Comparison of ENCODE assay signal across 1 cellular context in genomic region chr11:63974259-63975143, GRCh38.
A peak's percentile ranks its signal among the peaks of the same experiment; 100 is the strongest.
TF ChIP-seq lines count a peak whose summit lies in the region.

Gene COX8A (plus strand): TSS chr11:63974620. CDS start chr11:63974681, 61 bp downstream.

TF ChIP-seq in K562, 482 proteins besides CTCF, POLR2A, EP300 and RAD21 (continued from another document and continues in another):
- TF ChIP-seq ZMIZ1 (IDR thresholded peaks at IDR 0.05; ENCODE audit: low read depth in 2 of 2, low read length in 2 of 2) = peak in 1 of 2 experiments; percentile 19; a peak in 1 of 4 replicates
- TF ChIP-seq ZBTB40 (IDR thresholded peaks at IDR 0.05) = peak; percentile 95
- TF ChIP-seq ZBTB40 (CRISPR knock-in tag; IDR thresholded peaks at IDR 0.05) = no peak
- 0 out of 2 replicates have a peak, but pooled peaks have one; percentile 36 for TF ChIP-seq XRCC5 (IDR thresholded peaks at IDR 0.05; ENCODE audit: low read depth, low read length)
- TF ChIP-seq DIDO1 (tag; IDR thresholded peaks at IDR 0.05; ENCODE audit: low read depth) = no peak
- no peak for TF ChIP-seq ZNF124 (CRISPR knock-in tag; IDR thresholded peaks at IDR 0.05)
- no peak for TF ChIP-seq ZNF696 (CRISPR knock-in tag; conservative IDR thresholded peaks at IDR 0.05)
- no peak for TF ChIP-seq SAP30 (IDR thresholded peaks at IDR 0.05; ENCODE audit: borderline replicate concordance, insufficient read depth, low read depth, low read length, poor library complexity, severe bottlenecking)
- TF ChIP-seq GTF2F1 (IDR thresholded peaks at IDR 0.05; ENCODE audit: low read depth, low read length) = no peak; the same call in 1 of the 2 replicates
- no peak for TF ChIP-seq ZNF143 (CRISPR knock-in tag; IDR thresholded peaks at IDR 0.05)
- TF ChIP-seq HMGXB4 (CRISPR knock-in tag; IDR thresholded peaks at IDR 0.05) = peak; percentile 76
- TF ChIP-seq ZFP36 (IDR thresholded peaks at IDR 0.05; ENCODE audit: low read depth, low read length, partially characterized antibody) = peak; percentile 52
- TF ChIP-seq ARID3A (IDR thresholded peaks at IDR 0.05; ENCODE audit: borderline replicate concordance, low read depth, low read length) = no peak
- 0 out of 2 replicates have a peak, but pooled peaks have one; percentile 51 for TF ChIP-seq ZSCAN32 (CRISPR knock-in tag; IDR thresholded peaks at IDR 0.05)
- TF ChIP-seq IRF9 (tag; IDR thresholded peaks at IDR 0.05) = peak; percentile 43; the same call in 1 of the 2 replicates
- no peak for TF ChIP-seq NR0B1 (IDR thresholded peaks at IDR 0.05; ENCODE audit: partially characterized antibody)
- no peak for TF ChIP-seq THAP12 (CRISPR knock-in tag; IDR thresholded peaks at IDR 0.05)
- 0 out of 2 replicates have a peak, but pooled peaks have one; percentile 13 for TF ChIP-seq PHF21A (IDR thresholded peaks at IDR 0.05; ENCODE audit: borderline replicate concordance, low read depth)
- TF ChIP-seq ARNT (IDR thresholded peaks at IDR 0.05) = no peak
- no peak for TF ChIP-seq SRSF7 (optimal IDR thresholded peaks at IDR 0.05; ENCODE audit: low read depth, low read length)
- TF ChIP-seq CBFA2T2 (conservative IDR thresholded peaks at IDR 0.05) = no peak
- TF ChIP-seq POLR2G (IDR thresholded peaks at IDR 0.05; ENCODE audit: low read depth, low read length) = peak; percentile 96
- TF ChIP-seq RFX1 (IDR thresholded peaks at IDR 0.05) = no peak
- TF ChIP-seq DEAF1 (CRISPR knock-in tag; IDR thresholded peaks at IDR 0.05) = no peak
- no peak for TF ChIP-seq PCBP1 (IDR thresholded peaks at IDR 0.05; ENCODE audit: low read depth, low read length, poor library complexity, severe bottlenecking)
- TF ChIP-seq KDM5B (IDR thresholded peaks at IDR 0.05; ENCODE audit: insufficient replicate concordance, low read depth, low read length) = peak; percentile 79
- TF ChIP-seq FOSL1 (tag; conservative IDR thresholded peaks at IDR 0.05) = 0 out of 2 replicates have a peak, but pooled peaks have one; percentile 24
- TF ChIP-seq CREB3 (tag; conservative IDR thresholded peaks at IDR 0.05; ENCODE audit: low read depth) = no peak
- no peak; the same call in 1 of the 2 replicates for TF ChIP-seq CC2D1A (IDR thresholded peaks at IDR 0.05)
- peak in 1 of 2 experiments; percentile 65; a peak in 2 of 4 replicates for TF ChIP-seq TBL1XR1 (IDR thresholded peaks at IDR 0.05; ENCODE audit: low read length in 2 of 2)
- peak; percentile 96 for TF ChIP-seq ATF7 (IDR thresholded peaks at IDR 0.05)
- TF ChIP-seq ELF1 (tag; IDR thresholded peaks at IDR 0.05) = peak; percentile 87
- TF ChIP-seq DNMT1 (IDR thresholded peaks at IDR 0.05) = no peak
- no peak for TF ChIP-seq TARDBP (IDR thresholded peaks at IDR 0.05)
